In genomic region chr9:129802833-129803678, GRCh38 we compare ENCODE assay signal across 1 cellular context.
TF ChIP-seq lines count a peak whose summit lies in the region.

TOR1B (plus strand) TSS chr9:129803184; CDS start chr9:129803213, 29 bp downstream.

TF ChIP-seq in GM12878, 131 proteins besides CTCF, POLR2A, EP300 and RAD21 (continued from another document):
- no peak for TF ChIP-seq ZNF24 (IDR thresholded peaks at IDR 0.05)
- TF ChIP-seq GATAD2B (conservative IDR thresholded peaks at IDR 0.05; ENCODE audit: low read depth), result peak; percentile 98
- TF ChIP-seq IRF3 (IDR thresholded peaks at IDR 0.05), result no peak
- no peak for TF ChIP-seq FOXM1 (IDR thresholded peaks at IDR 0.05; ENCODE audit: low read depth, low read length)
- TF ChIP-seq YBX1 (IDR thresholded peaks at IDR 0.05), result no peak
- no peak for TF ChIP-seq FOXK2 (IDR thresholded peaks at IDR 0.05)
- no peak for TF ChIP-seq USF1 (IDR thresholded peaks at IDR 0.05; ENCODE audit: borderline replicate concordance, extremely low read length, insufficient read depth, low read depth, low read length)
- no peak for TF ChIP-seq HDAC2 (IDR thresholded peaks at IDR 0.05)
- TF ChIP-seq SREBF2 (IDR thresholded peaks at IDR 0.05; ENCODE audit: low read length), result no peak
